8 cellular contexts compared by ENCODE assay signal in the genomic region with DNA sequence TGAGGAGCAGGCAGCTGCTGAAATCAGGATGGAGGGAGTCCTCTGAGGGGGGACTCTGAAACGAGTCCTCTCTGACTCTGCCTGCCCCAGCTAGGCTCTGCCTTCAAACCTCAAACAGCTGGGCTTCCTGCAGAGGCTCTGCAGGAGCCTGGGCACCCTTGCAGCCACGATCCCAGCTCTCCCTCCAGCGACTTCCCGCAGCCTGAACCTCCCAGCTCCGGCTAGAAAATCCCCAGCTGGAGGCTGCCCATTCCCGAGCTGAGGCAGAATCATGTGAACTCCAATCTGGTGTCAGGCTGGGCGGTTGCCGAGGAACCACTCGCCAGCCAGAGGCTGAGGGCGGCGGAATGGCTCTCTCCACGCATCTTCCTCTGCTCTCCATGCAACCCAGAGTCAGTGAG. TPM values are rescaled to one million over a fixed set of nuclear protein-coding genes. Genes with fewer than 3 reads are reported as not detected.
DNase-seq lines count a peak whose midpoint lies in the region; ATAC-seq and TF ChIP-seq lines count a peak whose summit lies in the region.

Gene GPR68 (minus strand): TSS at position 204 of the 401 bp plus-strand sequence. CDS start 9,654 bp downstream, outside the sequence.

- no peaks in the 10 kb centered on the region for H4K20me1 ChIP-seq in mammary epithelial cell (ENCODE audit: insufficient read depth, low read length)

- DNase-seq in CD8-positive, alpha-beta T cell = peak in 3 of 7 experiments; percentile 38 to 63 (median 48)
- peak; percentile 79 for DNase-seq in LHCN-M2 (ENCODE audit: low read depth)
- peak; percentile 61 for DNase-seq in activated CD8-positive, alpha-beta T cell treated with anti-CD3 and anti-CD28 coated beads, Interleukin-2, amount 10 ng/mL, durations not matched to agents 7 days and 5 days
- DNase-seq in foreskin fibroblast = peak; percentile 60 to 75
- peak; percentile 67 for DNase-seq in occipital lobe (lab: John Stamatoyannopoulos, UW)
- DNase-seq in mammary epithelial cell = no peak
- no peak for DNase-seq in SW 1271 (lab: John Stamatoyannopoulos, UW)

- peaks cover 89% of the 10 kb centered on the region for H3K4me1 Mint-ChIP-seq in CD8-positive, alpha-beta T cell (ENCODE audit: low read depth)
- H3K4me1 Mint-ChIP-seq in activated CD8-positive, alpha-beta T cell treated with anti-CD3 and anti-CD28 coated beads, Interleukin-2, amount 10 ng/mL, durations not matched to agents 7 days and 5 days (ENCODE audit: low read depth) = peaks cover 74% of the 10 kb centered on the region

- no peak for ATAC-seq in CD8-positive, alpha-beta T cell
- peak; percentile 12 for ATAC-seq in activated CD8-positive, alpha-beta T cell treated with anti-CD3 and anti-CD28 coated beads, Interleukin-2, amount 10 ng/mL, durations not matched to agents 7 days and 5 days
- ATAC-seq in HG03342 (IDR thresholded peaks at IDR 0.05; ENCODE audit: unreplicated experiment) = no peak

- intact Hi-C loops in CD8-positive, alpha-beta T cell (cut with DNase I, micrococcal nuclease) = loop anchor here in 1 of 2 experiments (2.0 to 5.0 kb wide), 3 partner anchors 52 to 173 kb away; partner anchors contain the start of gene CCDC88C
- intact Hi-C loops in mammary epithelial cell (cut with micrococcal nuclease) = no loop called here

- no peaks in the 10 kb centered on the region for H3K27me3 Mint-ChIP-seq in CD8-positive, alpha-beta T cell (ENCODE audit: low read depth)
- H3K27me3 Mint-ChIP-seq in activated CD8-positive, alpha-beta T cell treated with anti-CD3 and anti-CD28 coated beads, Interleukin-2, amount 10 ng/mL, durations not matched to agents 7 days and 5 days (ENCODE audit: low read depth) = no peaks in the 10 kb centered on the region

- H3K36me3 ChIP-seq in CD8-positive, alpha-beta T cell (ENCODE audit: insufficient read depth, low read length) = no peaks in the 10 kb centered on the region
- no peaks in the 10 kb centered on the region for H3K36me3 ChIP-seq in mammary epithelial cell (ENCODE audit: insufficient read depth, low read length)

- H3K4me1 ChIP-seq in CD8-positive, alpha-beta T cell (ENCODE audit: insufficient read depth, low read length) = peaks cover 64% of the 10 kb centered on the region
- H3K4me1 ChIP-seq in mammary epithelial cell (ENCODE audit: insufficient read depth, low read length) = no peaks in the 10 kb centered on the region

- dilution Hi-C loops in mammary epithelial cell (cut with HindIII; ENCODE audit: low sequenced_read_pairs) = no loop called here

- POLR2A ChIA-PET in CD8-positive, alpha-beta T cell (lab: Charles Lee) = interaction anchor here (0.6 to 6.7 kb wide), 19 partner anchors 7 to 877 kb away, joined by 3 to 90 read pairs (median 4); partner anchors contain the start of genes CPSF2, NDUFB1 and RPS6KA5
- POLR2A ChIA-PET in activated CD8-positive, alpha-beta T cell treated with anti-CD3 and anti-CD28 coated beads, Interleukin-2, amount 10 ng/mL, durations not matched to agents 7 days and 5 days (lab: Charles Lee) = interaction anchor here (0.7 to 9.3 kb wide), 28 partner anchors 11 to 342 kb away, joined by 3 to 541 read pairs (median 6); partner anchors contain the start of genes CCDC88C, DGLUCY and RPS6KA5

- 87% methylated on average over 5 of the region's 12 CpGs for WGBS in mammary epithelial cell (ENCODE audit: low coverage, missing lambda C conversion rate)

- no peak within 1 kb of the TSS for H3K4me2 ChIP-seq in mammary epithelial cell (ENCODE audit: insufficient read depth, low read depth, low read length)

- H3K79me2 ChIP-seq in mammary epithelial cell (ENCODE audit: insufficient read depth, low read length) = no peaks in the 10 kb centered on the region

- H3K27ac ChIP-seq in CD8-positive, alpha-beta T cell (ENCODE audit: low read depth, low read length) = peak within 1 kb of the TSS; percentile 68
- no peak within 1 kb of the TSS for H3K27ac ChIP-seq in mammary epithelial cell (ENCODE audit: insufficient read depth, low read depth, low read length)

- H3K9me3 Mint-ChIP-seq in CD8-positive, alpha-beta T cell = peaks cover 9% of the 10 kb centered on the region
- peaks cover 4% of the 10 kb centered on the region for H3K9me3 Mint-ChIP-seq in activated CD8-positive, alpha-beta T cell treated with anti-CD3 and anti-CD28 coated beads, Interleukin-2, amount 10 ng/mL, durations not matched to agents 7 days and 5 days (ENCODE audit: insufficient read depth)

- H3K4me3 Mint-ChIP-seq in CD8-positive, alpha-beta T cell = peak within 1 kb of the TSS; percentile 87
- H3K4me3 Mint-ChIP-seq in activated CD8-positive, alpha-beta T cell treated with anti-CD3 and anti-CD28 coated beads, Interleukin-2, amount 10 ng/mL, durations not matched to agents 7 days and 5 days = peak within 1 kb of the TSS; percentile 87

- no peak for TF ChIP-seq CTCF in CD8-positive, alpha-beta T cell (IDR thresholded peaks at IDR 0.05)
- TF ChIP-seq CTCF in foreskin fibroblast (IDR thresholded peaks at IDR 0.05; ENCODE audit: low read depth, low read length) = no peak
- no peak for TF ChIP-seq CTCF in mammary epithelial cell (conservative IDR thresholded peaks at IDR 0.05 in 1 of 2, IDR thresholded peaks at IDR 0.05 in 1 of 2; ENCODE audit: extremely low read depth in 1 of 2, insufficient read depth in 1 of 2, low read depth in 1 of 2, low read length in 2 of 2)

- no peaks in the 10 kb centered on the region for H3K27me3 ChIP-seq in CD8-positive, alpha-beta T cell (ENCODE audit: insufficient read depth, low read length)
- H3K27me3 ChIP-seq in mammary epithelial cell (ENCODE audit: insufficient read depth, low read length) = no peaks in the 10 kb centered on the region

- H3K9ac ChIP-seq in mammary epithelial cell (ENCODE audit: insufficient read depth, low read length) = no peak within 1 kb of the TSS

- in situ Hi-C loops in mammary epithelial cell (cut with MboI; ENCODE audit: low sequenced_read_pairs in 2 of 2) = no loop called here

- H2AFZ ChIP-seq in mammary epithelial cell (ENCODE audit: low read depth, low read length) = no peak within 1 kb of the TSS

- BruUV-seq in mammary epithelial cell (replicated peaks; lab: Mats Ljungman, UMichigan) = no TSS peak

- H3K4me3 ChIP-seq in CD8-positive, alpha-beta T cell (ENCODE audit: low read depth, low read length) = peak within 1 kb of the TSS; percentile 56
- H3K4me3 ChIP-seq in foreskin fibroblast (ENCODE audit: low read depth in 1 of 2, low read length in 2 of 2) = peak within 1 kb of the TSS; percentile 9 to 18
- H3K4me3 ChIP-seq in mammary epithelial cell (replicated peaks in 1 of 3; ENCODE audit: insufficient read depth in 1 of 3, low read depth in 2 of 3, low read length in 3 of 3) = no peak within 1 kb of the TSS

- peaks cover 9% of the 10 kb centered on the region for H3K36me3 Mint-ChIP-seq in CD8-positive, alpha-beta T cell
- H3K36me3 Mint-ChIP-seq in activated CD8-positive, alpha-beta T cell treated with anti-CD3 and anti-CD28 coated beads, Interleukin-2, amount 10 ng/mL, durations not matched to agents 7 days and 5 days (ENCODE audit: low read depth) = peaks cover 92% of the 10 kb centered on the region

- CTCF ChIA-PET in CD8-positive, alpha-beta T cell (lab: Charles Lee) = interaction anchor here (0.6 to 3.8 kb wide), 12 partner anchors 7 to 159 kb away, joined by 3 to 20 read pairs (median 3); no protein-coding TSS in a partner anchor
- CTCF ChIA-PET in activated CD8-positive, alpha-beta T cell treated with anti-CD3 and anti-CD28 coated beads, Interleukin-2, amount 10 ng/mL, durations not matched to agents 7 days and 5 days (lab: Charles Lee) = interaction anchor here (1.0 to 7.9 kb wide), 12 partner anchors 8 to 171 kb away, joined by 3 to 105 read pairs (median 4); no protein-coding TSS in a partner anchor
- CTCF ChIA-PET in mammary epithelial cell (lab: Charles Lee; ENCODE audit: low non-redundant PET) = no interaction called here

- no peaks in the 10 kb centered on the region for H3K9me3 ChIP-seq in CD8-positive, alpha-beta T cell (ENCODE audit: low read length)
- no peaks in the 10 kb centered on the region for H3K9me3 ChIP-seq in mammary epithelial cell (replicated peaks; ENCODE audit: insufficient read depth, low read length)

- peak within 1 kb of the TSS; percentile 94 for H3K27ac Mint-ChIP-seq in CD8-positive, alpha-beta T cell
- H3K27ac Mint-ChIP-seq in activated CD8-positive, alpha-beta T cell treated with anti-CD3 and anti-CD28 coated beads, Interleukin-2, amount 10 ng/mL, durations not matched to agents 7 days and 5 days = peak within 1 kb of the TSS; percentile 93

RNA-seq across cellular contexts. Expression of gene GPR68, which starts in this region (rescaled TPM):
- total RNA-seq in CD8-positive, alpha-beta T cell = 1 to 10 TPM; 3.6 to 5.1 TPM
- total RNA-seq in LHCN-M2 (2014; rRNA removed) (6.5 and 8.6 TPM in 2 replicates), occipital lobe (5.9 TPM), mammary epithelial cell (under 1 TPM in 1 of 2 donors, not detected in 1; 0.83 TPM)
- 2.4 TPM for polyA plus RNA-seq in LHCN-M2 (2012)
- 10 to 100 TPM; 44.6 to 45.3 TPM for total RNA-seq in activated CD8-positive, alpha-beta T cell treated with anti-CD3 and anti-CD28 coated beads, Interleukin-2, amount 10 ng/mL, durations not matched to agents 7 days and 5 days
- 0.06 TPM for polyA plus RNA-seq in mammary epithelial cell
- polyA minus RNA-seq in mammary epithelial cell = not detected

Comparison
In these comparisons a context has a peak if more than half of its experiments do, and no peak if none do; other contexts are left out.
1. DNase-seq: peak in LHCN-M2 (single experiment), activated CD8-positive, alpha-beta T cell treated with anti-CD3 and anti-CD28 coated beads, Interleukin-2, amount 10 ng/mL, durations not matched to agents 7 days and 5 days (single experiment), foreskin fibroblast (2 of 2) and occipital lobe (single experiment); none in mammary epithelial cell (single experiment) and SW 1271 (0 of 2).
2. H3K4me3 ChIP-seq: peak in CD8-positive, alpha-beta T cell (single experiment) and foreskin fibroblast (2 of 2); none in mammary epithelial cell (0 of 3).